ENCODE assay signal across 18 cellular contexts in the genomic region with DNA sequence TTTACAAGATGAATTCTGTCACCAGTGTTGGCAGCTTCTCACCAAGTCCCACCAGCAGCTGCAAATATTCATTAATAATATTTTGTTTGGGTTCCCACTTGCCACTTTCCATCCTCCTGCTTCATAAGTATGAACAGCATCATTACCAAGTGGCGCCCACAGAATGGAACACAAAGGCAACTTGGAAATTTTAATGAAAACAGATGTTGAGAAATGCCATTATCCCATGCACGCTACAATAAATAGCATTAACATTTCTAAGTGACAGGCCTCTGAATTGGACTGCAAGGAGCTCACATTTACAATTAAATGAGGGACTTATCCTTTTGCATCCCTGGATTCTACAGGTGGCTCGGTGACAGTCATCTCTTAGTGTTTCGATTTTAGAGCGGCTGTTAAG.
A peak's percentile ranks its signal among the peaks of the same experiment; 100 is the strongest.
DNase-seq lines count a peak whose midpoint lies in the region; ATAC-seq, FAIRE-seq and TF ChIP-seq lines count a peak whose summit lies in the region.
"Had no signal": no experiment of that assay in that cellular context is flagged by ENCODE, and none has a peak within 500 bp of the region (broad histone marks: within the 10 kb centered on the region; RNA-seq: fewer than 3 reads in every experiment).

No MANE protein-coding gene starts in this region.

- in situ Hi-C loops in GM23248 (cut with MboI), result no loop called here

- H3K9me3 ChIP-seq in GM23248 (ENCODE audit: low read depth), result no peaks in the 10 kb centered on the region
- no peaks in the 10 kb centered on the region for H3K9me3 ChIP-seq in WERI-Rb-1 (ENCODE audit: severe bottlenecking)
- H3K9me3 ChIP-seq: Caco-2 had no signal

- no peak for FAIRE-seq in frontal cortex (lab: Jason Lieb, UNC)
- FAIRE-seq: D721Med, G401.6, GM19239, HepG2 had no signal

- H3K27me3 ChIP-seq in GM23248 (replicated peaks; ENCODE audit: insufficient read depth) (no peaks in the 10 kb centered on the region), WERI-Rb-1 (ENCODE audit: insufficient read depth, low read depth, severe bottlenecking) (no peaks in the 10 kb centered on the region)

- H3K4me2 ChIP-seq in GM23248 (ENCODE audit: unreplicated experiment), result no peak overlapping the region

- peaks cover 17% of the 10 kb centered on the region for H3F3A ChIP-seq in GM23248 (ENCODE audit: insufficient read depth)

- DNase-seq in NCI-H510A treated with DMSO at 0.1 percent for 48 hours (lab: John Stamatoyannopoulos, UW) (peak; percentile 78), NCI-H510A (lab: John Stamatoyannopoulos, UW) (no peak), AG20443 (ENCODE audit: low spot score) (peak; percentile 25), GM23248 (peak; percentile 8), WERI-Rb-1 (peak; percentile 30), frontal cortex (ENCODE audit: low spot score in 2 of 2) (no peak)
- DNase-seq: AML-193; Caco-2; CD4-positive, alpha-beta T cell; HCEC 1CT; KBM-7 had no signal

- 55 to 61% methylated on average over 5 of the region's 5 CpGs for WGBS in GM23248 (ENCODE audit: low coverage in 1 of 2, low lambda C conversion rate in 2 of 2, missing lambda C conversion rate in 2 of 2), 2 experiments

- H3K9me2 ChIP-seq in GM23248 (ENCODE audit: insufficient read depth), result no peaks in the 10 kb centered on the region

- no peak overlapping the region for H3K9ac ChIP-seq in GM23248

- no peaks in the 10 kb centered on the region for H4K20me1 ChIP-seq in GM23248 (ENCODE audit: insufficient read depth)

- peaks cover 24% of the 10 kb centered on the region for H3K79me2 ChIP-seq in GM23248 (ENCODE audit: insufficient read depth)

- H2AFZ ChIP-seq in GM23248, result no peak overlapping the region

- no peak for ATAC-seq in GM18505 (IDR thresholded peaks at IDR 0.05; ENCODE audit: unreplicated experiment)
- ATAC-seq in HG03460 (IDR thresholded peaks at IDR 0.05; ENCODE audit: unreplicated experiment), result no peak
- ATAC-seq: HepG2 had no signal

- peaks cover 23% of the 10 kb centered on the region for H3K4me1 ChIP-seq in GM23248 (ENCODE audit: insufficient read depth)
- H3K4me1 ChIP-seq: Caco-2 had no signal

- H3K27ac ChIP-seq in GM23248 (no peak overlapping the region), WERI-Rb-1 (no peak overlapping the region)
- H3K27ac ChIP-seq: C4-2B had no signal

- no peaks in the 10 kb centered on the region for H3K36me3 ChIP-seq in GM23248 (ENCODE audit: low read depth)
- H3K36me3 ChIP-seq in WERI-Rb-1, result no peaks in the 10 kb centered on the region

- TF ChIP-seq CTCF in WERI-Rb-1 (IDR thresholded peaks at IDR 0.05; ENCODE audit: low read depth, low read length), result no peak

- no peak overlapping the region for H3K4me3 ChIP-seq in GM23248
- H3K4me3 ChIP-seq in WERI-Rb-1 (ENCODE audit: low read depth, low read length), result no peak overlapping the region

- no peak for TF ChIP-seq POLR2A in GM18505 (IDR thresholded peaks at IDR 0.05; ENCODE audit: borderline replicate concordance, extremely low read depth, insufficient read depth, insufficient read length)

Comparison
In these comparisons a context has a peak if more than half of its experiments do, and no peak if none do; other contexts are left out.
1. DNase-seq: peak in NCI-H510A treated with DMSO at 0.1 percent for 48 hours (single experiment), AG20443 (single experiment), GM23248 (single experiment) and WERI-Rb-1 (single experiment); none in NCI-H510A (single experiment) and frontal cortex (0 of 2).